1 cellular context compared by ENCODE assay signal in the genomic region with DNA sequence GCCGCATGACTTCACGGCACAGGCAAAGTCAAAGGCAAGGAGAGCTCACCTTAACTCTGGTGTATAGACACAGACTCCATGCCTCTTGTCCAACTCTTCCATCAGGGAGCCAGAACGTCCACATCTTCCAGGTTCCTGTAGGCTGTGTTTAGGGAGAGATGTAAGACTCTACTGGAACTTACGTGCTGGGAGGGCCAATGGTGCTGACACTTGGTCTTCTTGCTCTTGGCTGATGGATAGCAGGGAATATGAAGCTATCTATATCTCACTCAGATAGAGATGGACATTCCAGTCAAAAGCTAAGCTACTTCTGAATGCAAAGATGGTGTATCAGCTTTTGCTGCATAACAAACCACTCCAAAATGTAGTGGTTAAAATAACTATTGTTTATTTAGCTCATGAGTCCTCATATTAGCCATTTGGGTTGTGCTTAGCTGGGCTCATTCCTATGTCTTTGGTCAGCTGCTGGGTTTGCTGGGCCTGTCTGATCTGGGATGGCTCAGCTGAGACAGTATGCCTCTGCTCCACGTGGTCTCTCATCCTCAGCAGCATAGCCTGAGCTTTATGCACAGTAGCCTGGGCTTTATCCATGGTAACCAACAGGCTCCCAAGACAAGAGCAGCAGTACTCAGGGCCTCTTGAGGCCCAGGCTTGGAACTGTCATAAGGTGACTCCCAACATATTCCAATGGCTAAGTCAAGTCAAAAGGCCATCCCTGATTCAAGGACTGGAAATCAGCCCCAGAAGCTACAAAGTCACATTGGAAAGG.
TF ChIP-seq lines count a peak whose summit lies in the region.

No MANE protein-coding gene starts in this region.

TF ChIP-seq in HepG2, 621 proteins besides CTCF, POLR2A, EP300 and RAD21 (continued from another document and continues in another):
- TF ChIP-seq, protein P1, sequence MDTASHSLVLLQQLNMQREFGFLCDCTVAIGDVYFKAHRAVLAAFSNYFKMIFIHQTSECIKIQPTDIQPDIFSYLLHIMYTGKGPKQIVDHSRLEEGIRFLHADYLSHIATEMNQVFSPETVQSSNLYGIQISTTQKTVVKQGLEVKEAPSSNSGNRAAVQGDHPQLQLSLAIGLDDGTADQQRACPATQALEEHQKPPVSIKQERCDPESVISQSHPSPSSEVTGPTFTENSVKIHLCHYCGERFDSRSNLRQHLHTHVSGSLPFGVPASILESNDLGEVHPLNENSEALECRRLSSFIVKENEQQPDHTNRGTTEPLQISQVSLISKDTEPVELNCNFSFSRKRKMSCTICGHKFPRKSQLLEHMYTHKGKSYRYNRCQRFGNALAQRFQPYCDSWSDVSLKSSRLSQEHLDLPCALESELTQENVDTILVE (CRISPR knock-in tag; IDR thresholded peaks at IDR 0.05) = 0 out of 2 replicates have a peak, but pooled peaks have one; percentile 11
- TF ChIP-seq SOX6 (IDR thresholded peaks at IDR 0.05) (no peak), SOX6 (CRISPR knock-in tag; IDR thresholded peaks at IDR 0.05) (0 out of 2 replicates have a peak, but pooled peaks have one; percentile 6), ARID2 (CRISPR knock-in tag; IDR thresholded peaks at IDR 0.05; ENCODE audit: borderline replicate concordance) (peak; percentile 59; the same call in 1 of the 2 replicates), SUZ12 (IDR thresholded peaks at IDR 0.05; ENCODE audit: low read depth, low read length) (no peak), ZC3H4 (CRISPR knock-in tag; IDR thresholded peaks at IDR 0.05; ENCODE audit: borderline replicate concordance) (peak; percentile 93; the same call in 1 of the 2 replicates), ZNF761 (CRISPR knock-in tag; conservative IDR thresholded peaks at IDR 0.05) (0 out of 2 replicates have a peak, but pooled peaks have one; percentile 16), ZFX (CRISPR knock-in tag; IDR thresholded peaks at IDR 0.05; ENCODE audit: low read depth) (peak; percentile 33; the same call in 1 of the 2 replicates), ZBTB38 (CRISPR knock-in tag; IDR thresholded peaks at IDR 0.05) (peak; percentile 28; the same call in 1 of the 2 replicates), TEAD3 (CRISPR knock-in tag; optimal IDR thresholded peaks at IDR 0.05; ENCODE audit: borderline replicate concordance) (peak; percentile 30), EEA1 (CRISPR knock-in tag; IDR thresholded peaks at IDR 0.05; ENCODE audit: borderline replicate concordance) (peak; percentile 67; the same call in 1 of the 2 replicates), NR2C2 (CRISPR knock-in tag; IDR thresholded peaks at IDR 0.05; ENCODE audit: borderline replicate concordance) (0 out of 2 replicates have a peak, but pooled peaks have one; percentile 32), JUNB (CRISPR knock-in tag; IDR thresholded peaks at IDR 0.05; ENCODE audit: borderline replicate concordance) (no peak), ZNF615 (CRISPR knock-in tag; IDR thresholded peaks at IDR 0.05; ENCODE audit: borderline replicate concordance) (0 out of 2 replicates have a peak, but pooled peaks have one; percentile 42), ZNF598 (CRISPR knock-in tag; IDR thresholded peaks at IDR 0.05; ENCODE audit: borderline replicate concordance) (peak; percentile 85; the same call in 1 of the 2 replicates), ZNF30 (CRISPR knock-in tag; IDR thresholded peaks at IDR 0.05) (0 out of 2 replicates have a peak, but pooled peaks have one; percentile 20), ZNF510 (CRISPR knock-in tag; IDR thresholded peaks at IDR 0.05; ENCODE audit: low read depth) (no peak), EHMT2 (IDR thresholded peaks at IDR 0.05; ENCODE audit: borderline replicate concordance, low read depth, low read length) (peak; percentile 52; the same call in 1 of the 2 replicates), ISL2 (CRISPR knock-in tag; IDR thresholded peaks at IDR 0.05) (0 out of 2 replicates have a peak, but pooled peaks have one; percentile 3), REPIN1 (CRISPR knock-in tag; IDR thresholded peaks at IDR 0.05; ENCODE audit: borderline replicate concordance, low read depth) (0 out of 2 replicates have a peak, but pooled peaks have one; percentile 33), TBX2 (CRISPR knock-in tag; IDR thresholded peaks at IDR 0.05; ENCODE audit: borderline replicate concordance) (0 out of 2 replicates have a peak, but pooled peaks have one; percentile 17), MAZ (IDR thresholded peaks at IDR 0.05; ENCODE audit: borderline replicate concordance, low read depth, low read length) (no peak), MAZ (CRISPR knock-in tag; IDR thresholded peaks at IDR 0.05; ENCODE audit: low read depth) (peak; percentile 30; the same call in 1 of the 2 replicates), ZNF33B (CRISPR knock-in tag; IDR thresholded peaks at IDR 0.05) (0 out of 2 replicates have a peak, but pooled peaks have one; percentile 25), RBFOX2 (IDR thresholded peaks at IDR 0.05; ENCODE audit: low read depth, low read length) (no peak), MBNL3 (CRISPR knock-in tag; conservative IDR thresholded peaks at IDR 0.05) (no peak), MED13 (CRISPR knock-in tag; IDR thresholded peaks at IDR 0.05) (0 out of 2 replicates have a peak, but pooled peaks have one; percentile 43), GLI4 (CRISPR knock-in tag; IDR thresholded peaks at IDR 0.05; ENCODE audit: borderline replicate concordance) (peak; percentile 71; the same call in 1 of the 2 replicates), HMG20B (CRISPR knock-in tag; conservative IDR thresholded peaks at IDR 0.05) (no peak), DNMT3B (CRISPR knock-in tag; conservative IDR thresholded peaks at IDR 0.05) (no peak)
- TF ChIP-seq, protein P2, sequence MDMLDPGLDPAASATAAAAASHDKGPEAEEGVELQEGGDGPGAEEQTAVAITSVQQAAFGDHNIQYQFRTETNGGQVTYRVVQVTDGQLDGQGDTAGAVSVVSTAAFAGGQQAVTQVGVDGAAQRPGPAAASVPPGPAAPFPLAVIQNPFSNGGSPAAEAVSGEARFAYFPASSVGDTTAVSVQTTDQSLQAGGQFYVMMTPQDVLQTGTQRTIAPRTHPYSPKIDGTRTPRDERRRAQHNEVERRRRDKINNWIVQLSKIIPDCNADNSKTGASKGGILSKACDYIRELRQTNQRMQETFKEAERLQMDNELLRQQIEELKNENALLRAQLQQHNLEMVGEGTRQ (IDR thresholded peaks at IDR 0.05; ENCODE audit: low read depth, low read length) = no peak
- TF ChIP-seq, protein P2 (CRISPR knock-in tag; IDR thresholded peaks at IDR 0.05; ENCODE audit: borderline replicate concordance) = 0 out of 2 replicates have a peak, but pooled peaks have one; percentile 6
- TF ChIP-seq, protein P3, sequence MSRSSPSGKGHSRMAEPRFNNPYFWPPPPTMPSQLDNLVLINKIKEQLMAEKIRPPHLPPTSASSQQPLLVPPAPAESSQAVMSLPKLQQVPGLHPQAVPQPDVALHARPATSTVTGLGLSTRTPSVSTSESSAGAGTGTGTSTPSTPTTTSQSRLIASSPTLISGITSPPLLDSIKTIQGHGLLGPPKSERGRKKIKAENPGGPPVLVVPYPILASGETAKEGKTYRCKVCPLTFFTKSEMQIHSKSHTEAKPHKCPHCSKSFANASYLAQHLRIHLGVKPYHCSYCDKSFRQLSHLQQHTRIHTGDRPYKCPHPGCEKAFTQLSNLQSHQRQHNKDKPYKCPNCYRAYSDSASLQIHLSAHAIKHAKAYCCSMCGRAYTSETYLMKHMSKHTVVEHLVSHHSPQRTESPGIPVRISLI (CRISPR knock-in tag; IDR thresholded peaks at IDR 0.05; ENCODE audit: borderline replicate concordance) = no peak
- TF ChIP-seq, protein P4, sequence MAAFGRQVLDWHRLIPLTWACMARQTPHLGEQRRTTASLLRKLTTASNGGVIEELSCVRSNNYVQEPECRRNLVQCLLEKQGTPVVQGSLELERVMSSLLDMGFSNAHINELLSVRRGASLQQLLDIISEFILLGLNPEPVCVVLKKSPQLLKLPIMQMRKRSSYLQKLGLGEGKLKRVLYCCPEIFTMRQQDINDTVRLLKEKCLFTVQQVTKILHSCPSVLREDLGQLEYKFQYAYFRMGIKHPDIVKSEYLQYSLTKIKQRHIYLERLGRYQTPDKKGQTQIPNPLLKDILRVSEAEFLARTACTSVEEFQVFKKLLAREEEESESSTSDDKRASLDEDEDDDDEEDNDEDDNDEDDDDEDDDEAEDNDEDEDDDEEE (CRISPR knock-in tag; IDR thresholded peaks at IDR 0.05) = peak; percentile 47; the same call in 1 of the 2 replicates
- TF ChIP-seq, protein P5, sequence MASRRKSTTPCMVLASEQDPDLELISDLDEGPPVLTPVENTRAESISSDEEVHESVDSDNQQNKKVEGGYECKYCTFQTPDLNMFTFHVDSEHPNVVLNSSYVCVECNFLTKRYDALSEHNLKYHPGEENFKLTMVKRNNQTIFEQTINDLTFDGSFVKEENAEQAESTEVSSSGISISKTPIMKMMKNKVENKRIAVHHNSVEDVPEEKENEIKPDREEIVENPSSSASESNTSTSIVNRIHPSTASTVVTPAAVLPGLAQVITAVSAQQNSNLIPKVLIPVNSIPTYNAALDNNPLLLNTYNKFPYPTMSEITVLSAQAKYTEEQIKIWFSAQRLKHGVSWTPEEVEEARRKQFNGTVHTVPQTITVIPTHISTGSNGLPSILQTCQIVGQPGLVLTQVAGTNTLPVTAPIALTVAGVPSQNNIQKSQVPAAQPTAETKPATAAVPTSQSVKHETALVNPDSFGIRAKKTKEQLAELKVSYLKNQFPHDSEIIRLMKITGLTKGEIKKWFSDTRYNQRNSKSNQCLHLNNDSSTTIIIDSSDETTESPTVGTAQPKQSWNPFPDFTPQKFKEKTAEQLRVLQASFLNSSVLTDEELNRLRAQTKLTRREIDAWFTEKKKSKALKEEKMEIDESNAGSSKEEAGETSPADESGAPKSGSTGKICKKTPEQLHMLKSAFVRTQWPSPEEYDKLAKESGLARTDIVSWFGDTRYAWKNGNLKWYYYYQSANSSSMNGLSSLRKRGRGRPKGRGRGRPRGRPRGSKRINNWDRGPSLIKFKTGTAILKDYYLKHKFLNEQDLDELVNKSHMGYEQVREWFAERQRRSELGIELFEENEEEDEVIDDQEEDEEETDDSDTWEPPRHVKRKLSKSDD (CRISPR knock-in tag; IDR thresholded peaks at IDR 0.05; ENCODE audit: low read depth) = 0 out of 2 replicates have a peak, but pooled peaks have one; percentile 25
- TF ChIP-seq, protein P6, sequence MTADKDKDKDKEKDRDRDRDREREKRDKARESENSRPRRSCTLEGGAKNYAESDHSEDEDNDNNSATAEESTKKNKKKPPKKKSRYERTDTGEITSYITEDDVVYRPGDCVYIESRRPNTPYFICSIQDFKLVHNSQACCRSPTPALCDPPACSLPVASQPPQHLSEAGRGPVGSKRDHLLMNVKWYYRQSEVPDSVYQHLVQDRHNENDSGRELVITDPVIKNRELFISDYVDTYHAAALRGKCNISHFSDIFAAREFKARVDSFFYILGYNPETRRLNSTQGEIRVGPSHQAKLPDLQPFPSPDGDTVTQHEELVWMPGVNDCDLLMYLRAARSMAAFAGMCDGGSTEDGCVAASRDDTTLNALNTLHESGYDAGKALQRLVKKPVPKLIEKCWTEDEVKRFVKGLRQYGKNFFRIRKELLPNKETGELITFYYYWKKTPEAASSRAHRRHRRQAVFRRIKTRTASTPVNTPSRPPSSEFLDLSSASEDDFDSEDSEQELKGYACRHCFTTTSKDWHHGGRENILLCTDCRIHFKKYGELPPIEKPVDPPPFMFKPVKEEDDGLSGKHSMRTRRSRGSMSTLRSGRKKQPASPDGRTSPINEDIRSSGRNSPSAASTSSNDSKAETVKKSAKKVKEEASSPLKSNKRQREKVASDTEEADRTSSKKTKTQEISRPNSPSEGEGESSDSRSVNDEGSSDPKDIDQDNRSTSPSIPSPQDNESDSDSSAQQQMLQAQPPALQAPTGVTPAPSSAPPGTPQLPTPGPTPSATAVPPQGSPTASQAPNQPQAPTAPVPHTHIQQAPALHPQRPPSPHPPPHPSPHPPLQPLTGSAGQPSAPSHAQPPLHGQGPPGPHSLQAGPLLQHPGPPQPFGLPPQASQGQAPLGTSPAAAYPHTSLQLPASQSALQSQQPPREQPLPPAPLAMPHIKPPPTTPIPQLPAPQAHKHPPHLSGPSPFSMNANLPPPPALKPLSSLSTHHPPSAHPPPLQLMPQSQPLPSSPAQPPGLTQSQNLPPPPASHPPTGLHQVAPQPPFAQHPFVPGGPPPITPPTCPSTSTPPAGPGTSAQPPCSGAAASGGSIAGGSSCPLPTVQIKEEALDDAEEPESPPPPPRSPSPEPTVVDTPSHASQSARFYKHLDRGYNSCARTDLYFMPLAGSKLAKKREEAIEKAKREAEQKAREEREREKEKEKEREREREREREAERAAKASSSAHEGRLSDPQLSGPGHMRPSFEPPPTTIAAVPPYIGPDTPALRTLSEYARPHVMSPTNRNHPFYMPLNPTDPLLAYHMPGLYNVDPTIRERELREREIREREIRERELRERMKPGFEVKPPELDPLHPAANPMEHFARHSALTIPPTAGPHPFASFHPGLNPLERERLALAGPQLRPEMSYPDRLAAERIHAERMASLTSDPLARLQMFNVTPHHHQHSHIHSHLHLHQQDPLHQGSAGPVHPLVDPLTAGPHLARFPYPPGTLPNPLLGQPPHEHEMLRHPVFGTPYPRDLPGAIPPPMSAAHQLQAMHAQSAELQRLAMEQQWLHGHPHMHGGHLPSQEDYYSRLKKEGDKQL (CRISPR knock-in tag; IDR thresholded peaks at IDR 0.05; ENCODE audit: low read depth) = no peak
- TF ChIP-seq, protein P7, sequence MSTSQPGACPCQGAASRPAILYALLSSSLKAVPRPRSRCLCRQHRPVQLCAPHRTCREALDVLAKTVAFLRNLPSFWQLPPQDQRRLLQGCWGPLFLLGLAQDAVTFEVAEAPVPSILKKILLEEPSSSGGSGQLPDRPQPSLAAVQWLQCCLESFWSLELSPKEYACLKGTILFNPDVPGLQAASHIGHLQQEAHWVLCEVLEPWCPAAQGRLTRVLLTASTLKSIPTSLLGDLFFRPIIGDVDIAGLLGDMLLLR (CRISPR knock-in tag; IDR thresholded peaks at IDR 0.05) = 0 out of 2 replicates have a peak, but pooled peaks have one; percentile 39
- TF ChIP-seq, protein P8, sequence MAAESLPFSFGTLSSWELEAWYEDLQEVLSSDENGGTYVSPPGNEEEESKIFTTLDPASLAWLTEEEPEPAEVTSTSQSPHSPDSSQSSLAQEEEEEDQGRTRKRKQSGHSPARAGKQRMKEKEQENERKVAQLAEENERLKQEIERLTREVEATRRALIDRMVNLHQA (CRISPR knock-in tag; IDR thresholded peaks at IDR 0.05) = no peak
